Comparison of ENCODE assay signal across 8 cellular contexts in genomic region chr3:141192345-141192744, GRCh38. TPM values are rescaled to one million over a fixed set of nuclear protein-coding genes. Genes with fewer than 3 reads are reported as not detected.
DNase-seq lines count a peak whose midpoint lies in the region; ATAC-seq, FAIRE-seq and TF ChIP-seq lines count a peak whose summit lies in the region.

No MANE protein-coding gene starts in this region.

- intact Hi-C loops in activated naive CD4-positive, alpha-beta T cell treated with anti-CD3 and anti-CD28 coated beads for 36 hours (cut with micrococcal nuclease): loop anchor here (1.0 to 2.0 kb wide), 6 partner anchors 87 to 294 kb away; partner anchors contain the start of genes SLC25A36 and SPSB4
- intact Hi-C loops in posterior cingulate gyrus (cut with DNase I): loop anchor here (1.0 kb wide), 3 partner anchors 181 to 294 kb away; no protein-coding TSS in a partner anchor
- intact Hi-C loops in uterus (cut with DNase I; ENCODE audit: low total_unique reads): loop anchor here (5.0 to 10.0 kb wide), 2 partner anchors 188 to 290 kb away; no protein-coding TSS in a partner anchor

- H3K36me3 ChIP-seq in SK-N-SH (replicated peaks in 1 of 2; ENCODE audit: control insufficient read depth in 1 of 2, insufficient read depth in 2 of 2, low read length in 1 of 2) (no peaks in the 10 kb centered on the region), uterus (no peaks in the 10 kb centered on the region)

- no peak overlapping the region for H3K9ac ChIP-seq in SK-N-SH

- H3K4me3 Mint-ChIP-seq in activated naive CD4-positive, alpha-beta T cell treated with anti-CD3 and anti-CD28 coated beads for 36 hours: no peak overlapping the region

- no peaks in the 10 kb centered on the region for H4K20me1 ChIP-seq in SK-N-SH (ENCODE audit: insufficient read depth)

- no peak overlapping the region for H3K27ac ChIP-seq in SK-N-SH (ENCODE audit: low read depth in 2 of 2, low read length in 1 of 2)
- H3K27ac ChIP-seq in uterus: no peak overlapping the region

- no peaks in the 10 kb centered on the region for H3K27me3 Mint-ChIP-seq in activated naive CD4-positive, alpha-beta T cell treated with anti-CD3 and anti-CD28 coated beads for 36 hours (ENCODE audit: low read depth)

- no peaks in the 10 kb centered on the region for H3F3A ChIP-seq in SK-N-SH (replicated peaks; ENCODE audit: insufficient read depth)

- TF ChIP-seq RAD21 in SK-N-SH (IDR thresholded peaks at IDR 0.05; ENCODE audit: low read length): peak; percentile 98

- TF ChIP-seq CTCF in SK-N-SH (IDR thresholded peaks at IDR 0.05) (peak; percentile 98), uterus (IDR thresholded peaks at IDR 0.05) (peak; percentile 96 to 99 (median 99))

- H3K27me3 ChIP-seq in SK-N-SH (ENCODE audit: insufficient read depth) (no peaks in the 10 kb centered on the region), uterus (no peaks in the 10 kb centered on the region)

- TF ChIP-seq EP300 in SK-N-SH (IDR thresholded peaks at IDR 0.05; ENCODE audit: borderline replicate concordance in 1 of 2, low read depth in 1 of 2, low read length in 1 of 2): no peak

- WGBS in SK-N-SH (ENCODE audit: low lambda C conversion rate): 12% methylated on average over 11 of the region's 11 CpGs

- H3K4me1 Mint-ChIP-seq in activated naive CD4-positive, alpha-beta T cell treated with anti-CD3 and anti-CD28 coated beads for 36 hours (ENCODE audit: low read depth): peaks cover 9% of the 10 kb centered on the region

- no peak overlapping the region for H3K4me2 ChIP-seq in SK-N-SH

- H3K27ac Mint-ChIP-seq in activated naive CD4-positive, alpha-beta T cell treated with anti-CD3 and anti-CD28 coated beads for 36 hours: no peak overlapping the region

- H3K9me3 ChIP-seq in SK-N-SH (no peaks in the 10 kb centered on the region), uterus (no peaks in the 10 kb centered on the region)

- H3K4me1 ChIP-seq in SK-N-SH (ENCODE audit: control insufficient read depth in 1 of 2, insufficient read depth in 2 of 2, low read depth in 1 of 2, low read length in 1 of 2) (no peaks in the 10 kb centered on the region; a peak in 1 of 4 replicates), uterus (no peaks in the 10 kb centered on the region)

- CTCF ChIA-PET in SK-N-SH (lab: Yijun Ruan, JAX): interaction anchor here (0.5 to 8.8 kb wide), 65 partner anchors 9 to 679 kb away, joined by 3 to 134 read pairs (median 4); partner anchors contain the start of genes PXYLP1 and SPSB4
- CTCF ChIA-PET in activated naive CD4-positive, alpha-beta T cell treated with anti-CD3 and anti-CD28 coated beads for 36 hours (lab: Charles Lee): interaction anchor here (0.6 to 3.2 kb wide), 29 partner anchors 9 to 358 kb away, joined by 3 to 25 read pairs (median 4); partner anchors contain the start of gene SPSB4

- H3K9me2 ChIP-seq in SK-N-SH: no peaks in the 10 kb centered on the region

- H3K36me3 Mint-ChIP-seq in activated naive CD4-positive, alpha-beta T cell treated with anti-CD3 and anti-CD28 coated beads for 36 hours (ENCODE audit: low read depth): no peaks in the 10 kb centered on the region

- POLR2A ChIA-PET in SK-N-SH (lab: Yijun Ruan, JAX): no interaction called here

- no peaks in the 10 kb centered on the region for H3K79me2 ChIP-seq in SK-N-SH (ENCODE audit: insufficient read depth)

- peaks cover 7% of the 10 kb centered on the region for H3K9me3 Mint-ChIP-seq in activated naive CD4-positive, alpha-beta T cell treated with anti-CD3 and anti-CD28 coated beads for 36 hours

- no peak overlapping the region; the same call in 1 of the 2 replicates for H2AFZ ChIP-seq in SK-N-SH (ENCODE audit: low read depth)

- TF ChIP-seq POLR2A in GM12891 (IDR thresholded peaks at IDR 0.05; ENCODE audit: low read depth, low read length) (no peak), uterus (IDR thresholded peaks at IDR 0.05) (no peak)

- FAIRE-seq in GM12891 (lab: Jason Lieb, UNC): peak; percentile 99

- DNase-seq in GM12891 (ENCODE audit: insufficient read length, low spot score): peak; percentile 51
- DNase-seq in NCI-H128 (lab: John Stamatoyannopoulos, UW; ENCODE audit: unreplicated experiment): peak; percentile 81
- peak; percentile 75 for DNase-seq in SK-N-SH
- DNase-seq in activated naive CD4-positive, alpha-beta T cell treated with anti-CD3 and anti-CD28 coated beads for 36 hours: peak; percentile 100
- DNase-seq in glomerular visceral epithelial cell (ENCODE audit: extremely low spot score): peak; percentile 93
- DNase-seq in posterior cingulate gyrus: peak; percentile 94 to 100 (median 99)
- DNase-seq in uterus: peak; percentile 97

- peak overlapping the region in 1 of 2 experiments; percentile 44; a peak in 1 of 4 replicates for H3K4me3 ChIP-seq in SK-N-SH (ENCODE audit: low read depth in 2 of 2, low read length in 1 of 2)
- H3K4me3 ChIP-seq in uterus: no peak overlapping the region

- peak; percentile 99 for ATAC-seq in HG02798 (IDR thresholded peaks at IDR 0.05; ENCODE audit: poor library complexity, unreplicated experiment)

TF ChIP-seq in GM12891, 5 proteins besides CTCF, POLR2A, EP300 and RAD21:
- TF ChIP-seq TAF1 (IDR thresholded peaks at IDR 0.05; ENCODE audit: low read depth, low read length) (no peak), PAX5 (IDR thresholded peaks at IDR 0.05; ENCODE audit: insufficient read depth, low read length, severe bottlenecking) (no peak), POU2F2 (IDR thresholded peaks at IDR 0.05; ENCODE audit: low read depth, low read length) (no peak), SPI1 (IDR thresholded peaks at IDR 0.05; ENCODE audit: low read depth, low read length) (no peak), POLR2AphosphoS5 (IDR thresholded peaks at IDR 0.05; ENCODE audit: low read depth, low read length) (no peak)

TF ChIP-seq in SK-N-SH, 30 proteins besides CTCF, POLR2A, EP300 and RAD21:
- TF ChIP-seq TEAD4 (IDR thresholded peaks at IDR 0.05; ENCODE audit: borderline replicate concordance, insufficient read depth): no peak
- TF ChIP-seq MXI1 (IDR thresholded peaks at IDR 0.05; ENCODE audit: low read depth, low read length): peak; percentile 35; the same call in 1 of the 2 replicates
- TF ChIP-seq CHD2 (IDR thresholded peaks at IDR 0.05; ENCODE audit: low read length, partially characterized antibody): peak; percentile 37
- TF ChIP-seq RCOR1 (IDR thresholded peaks at IDR 0.05; ENCODE audit: low read length): peak; percentile 65
- TF ChIP-seq SMC3 (IDR thresholded peaks at IDR 0.05; ENCODE audit: low read depth, low read length): peak; percentile 95
- no peak for TF ChIP-seq SIN3A (IDR thresholded peaks at IDR 0.05; ENCODE audit: borderline replicate concordance, low read depth, low read length)
- TF ChIP-seq YY1 (IDR thresholded peaks at IDR 0.05; ENCODE audit: low read depth): 0 out of 2 replicates have a peak, but pooled peaks have one; percentile 37

RNA-seq across cellular contexts. Expression of gene PXYLP1, which starts 39.3 kb away (rescaled TPM):
- polyA plus RNA-seq in GM12891 (2012; ENCODE audit: low read depth, missing spikeins): 0.10 TPM
- 8.6 and 12.1 TPM in 2 replicates for polyA plus RNA-seq in SK-N-SH (2012; rRNA removed)
- 8.4 and 8.8 TPM in 2 replicates for polyA plus RNA-seq in SK-N-SH (2012; cell fraction: cytosol; rRNA removed)
- polyA plus RNA-seq in SK-N-SH (2012; cell fraction: nucleus; rRNA removed): 11.6 and 16.9 TPM in 2 replicates
- total RNA-seq in activated naive CD4-positive, alpha-beta T cell treated with anti-CD3 and anti-CD28 coated beads for 36 hours: 1 to 10 TPM; 8.4 to 9.7 TPM
- total RNA-seq in uterus: 10 to 100 TPM; 18.5 to 29.7 (median 26.4) TPM
